8 cellular contexts compared by ENCODE assay signal in genomic region chr5:77087484-77088291, GRCh38. TPM values are rescaled to one million over a fixed set of nuclear protein-coding genes. Genes with fewer than 3 reads are reported as not detected.
A peak's percentile ranks its signal among the peaks of the same experiment; 100 is the strongest.
DNase-seq lines count a peak whose midpoint lies in the region; ATAC-seq lines count a peak whose summit lies in the region.

No MANE protein-coding gene starts in this region.

- H3K27ac ChIP-seq in SJSA1 (no peak overlapping the region), muscle layer of colon (ENCODE audit: low read depth, low read length) (peak overlapping the region; percentile 76)

- H3K9ac ChIP-seq in muscle layer of colon (ENCODE audit: low read length): peak overlapping the region; percentile 57

- H3K4me1 ChIP-seq in SJSA1 (replicated peaks) (peaks cover 7% of the 10 kb centered on the region), muscle layer of colon (ENCODE audit: insufficient read depth, low read length) (peaks cover 19% of the 10 kb centered on the region)

- ATAC-seq in esophagus mucosa (peak; percentile 21), GM18858 (IDR thresholded peaks at IDR 0.05; ENCODE audit: unreplicated experiment) (no peak)

- no peaks in the 10 kb centered on the region for H3K27me3 ChIP-seq in SJSA1 (replicated peaks)
- no peaks in the 10 kb centered on the region for H3K27me3 ChIP-seq in muscle layer of colon (ENCODE audit: control insufficient read depth in 1 of 2, insufficient read depth in 2 of 2, low read length in 2 of 2)

- H3K4me3 ChIP-seq in SJSA1 (peak overlapping the region; percentile 60), muscle layer of colon (ENCODE audit: low read depth in 1 of 2, low read length in 2 of 2) (peak overlapping the region; percentile 22 to 87)

- H3K36me3 ChIP-seq in SJSA1: no peaks in the 10 kb centered on the region; the same call in 1 of the 2 replicates
- peaks cover 7% of the 10 kb centered on the region for H3K36me3 ChIP-seq in muscle layer of colon (ENCODE audit: insufficient read depth, low read length)

- H3K9me3 ChIP-seq in SJSA1 (replicated peaks) (no peaks in the 10 kb centered on the region), muscle layer of colon (ENCODE audit: low read length) (no peaks in the 10 kb centered on the region)

- peak; percentile 1 for DNase-seq in activated effector memory CD4-positive, alpha-beta T cell treated with Interleukin-2 at 50 U/mL for 16 hours
- no peak for DNase-seq in activated effector memory CD4-positive, alpha-beta T cell treated with anti-CD3 and anti-CD28 coated beads, Interleukin-2, amount 50 U/mL, for 16 hours
- no peak for DNase-seq in SJSA1 (ENCODE audit: low read depth in 1 of 2, low spot score in 2 of 2)
- no peak for DNase-seq in stimulated activated naive CD4-positive, alpha-beta T cell treated with Interleukin-2 at 50 U/mL for 16 hours (lab: John Stamatoyannopoulos, UW)
- no peak for DNase-seq in occipital lobe (lab: John Stamatoyannopoulos, UW)

RNA-seq across cellular contexts. Expression of gene ZBED3, which starts 0.6 kb away (rescaled TPM):
- 0.09 and 0.29 TPM in 2 replicates for total RNA-seq in SJSA1 (2014; rRNA removed; shearing (Covaris generic))
- total RNA-seq in esophagus mucosa (3.6 TPM), occipital lobe (2.2 TPM)

RNA-seq across cellular contexts. Expression of gene AGGF1, which starts 57.5 kb away (rescaled TPM):
- total RNA-seq in SJSA1 (2014; rRNA removed; shearing (Covaris generic)): 25.2 and 26.7 TPM in 2 replicates
- total RNA-seq in esophagus mucosa (11.4 TPM), occipital lobe (45.2 TPM)
